Comparison of ENCODE assay signal across 25 cellular contexts in the genomic region with DNA sequence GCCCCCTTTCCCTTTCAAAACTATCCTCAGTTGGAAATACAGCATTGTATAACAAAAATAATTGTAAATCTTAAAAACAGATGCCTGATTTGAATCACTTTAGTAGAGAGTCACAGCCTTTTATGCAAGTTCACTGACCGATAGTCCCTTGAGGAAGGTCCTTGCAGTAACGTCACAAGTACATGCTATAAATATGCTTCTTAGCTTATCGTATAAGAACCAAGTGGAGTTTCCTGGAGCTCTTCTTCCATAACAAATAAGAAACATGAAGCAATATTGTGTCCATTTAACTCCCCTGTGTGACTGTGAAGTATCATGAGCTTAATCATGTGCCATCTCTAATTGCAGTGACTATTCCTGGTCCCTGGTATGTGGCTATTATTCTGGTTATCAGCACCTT.
"Had no signal": no experiment of that assay in that cellular context is flagged by ENCODE, and none has a peak within 500 bp of the region (broad histone marks: within the 10 kb centered on the region; RNA-seq: fewer than 3 reads in every experiment).

No MANE protein-coding gene starts in this region.

- H3K4me3 ChIP-seq: ascending aorta, breast epithelium, cardiac muscle cell, coronary artery, dorsolateral prefrontal cortex, gastroesophageal sphincter had no signal

- DNase-seq: activated CD4-positive, alpha-beta memory T cell treated with anti-CD3 and anti-CD28 coated beads for 36 hours; activated CD4-positive, alpha-beta T cell treated with anti-CD3 and anti-CD28 coated beads for 36 hours; activated CD4-positive, alpha-beta T cell treated with anti-CD3 and anti-CD28 coated beads, Interleukin-2, amount 10 ng/mL, durations not matched to agents 24 days and 14 days; activated CD4-positive, CD25-positive, alpha-beta regulatory T cell; activated CD4-positive, CD25-positive, alpha-beta regulatory T cell treated with anti-CD3 and anti-CD28 coated beads, Interleukin-2, amount 50 U/mL, for 72 hours; activated CD8-positive, alpha-beta memory T cell treated with anti-CD3 and anti-CD28 coated beads, Interleukin-2, amount 50 U/mL, for 48 hours; activated gamma-delta T cell; activated naive CD4-positive, alpha-beta T cell; activated naive CD4-positive, alpha-beta T cell treated with anti-CD3 and anti-CD28 coated beads, Interleukin-2, amount 10 ng/mL, durations not matched to agents 7 days and 5 days; activated naive CD8-positive, alpha-beta T cell treated with anti-CD3 and anti-CD28 coated beads, Interleukin-2, amount 10 ng/mL, durations not matched to agents 7 days and 5 days; activated T-cell treated with anti-CD3 and anti-CD28 coated beads for 4 hours; activated T-cell treated with anti-CD3 and anti-CD28 coated beads, Interleukin-2, amount 50 U/mL, for 24 hours; activated T-cell treated with anti-CD3 and anti-CD28 coated beads, Interleukin-2, amount 50 U/mL, for 72 hours; dorsolateral prefrontal cortex; effector memory CD4-positive, alpha-beta T cell; endodermal cell; foreskin keratinocyte; T-helper 2 cell had no signal

- H3K27me3 ChIP-seq: ascending aorta, breast epithelium, cardiac muscle cell, dorsolateral prefrontal cortex, foreskin keratinocyte, gastroesophageal sphincter had no signal

- H3K9me3 ChIP-seq: ascending aorta, breast epithelium, gastroesophageal sphincter had no signal

- H3K36me3 ChIP-seq: ascending aorta, breast epithelium, cardiac muscle cell, gastroesophageal sphincter had no signal

- H3K4me1 ChIP-seq: ascending aorta, breast epithelium, foreskin keratinocyte, gastroesophageal sphincter had no signal

- H3K27ac ChIP-seq: ascending aorta, breast epithelium, cardiac muscle cell, coronary artery, dorsolateral prefrontal cortex, foreskin keratinocyte, gastroesophageal sphincter had no signal

- ATAC-seq: activated CD4-positive, alpha-beta T cell treated with anti-CD3 and anti-CD28 coated beads for 36 hours; activated naive CD4-positive, alpha-beta T cell treated with anti-CD3 and anti-CD28 coated beads, Interleukin-2, amount 50 U/mL, for 72 hours; activated T-cell treated with anti-CD3 and anti-CD28 coated beads, Interleukin-2, amount 50 U/mL, for 72 hours; esophagus mucosa; foreskin keratinocyte; gastroesophageal sphincter had no signal
